ENCODE assay signal across 1 cellular context in genomic region chr1:100894622-100895539, GRCh38.
A peak's percentile ranks its signal among the peaks of the same experiment; 100 is the strongest.
TF ChIP-seq lines count a peak whose summit lies in the region.

A gene with protein sequence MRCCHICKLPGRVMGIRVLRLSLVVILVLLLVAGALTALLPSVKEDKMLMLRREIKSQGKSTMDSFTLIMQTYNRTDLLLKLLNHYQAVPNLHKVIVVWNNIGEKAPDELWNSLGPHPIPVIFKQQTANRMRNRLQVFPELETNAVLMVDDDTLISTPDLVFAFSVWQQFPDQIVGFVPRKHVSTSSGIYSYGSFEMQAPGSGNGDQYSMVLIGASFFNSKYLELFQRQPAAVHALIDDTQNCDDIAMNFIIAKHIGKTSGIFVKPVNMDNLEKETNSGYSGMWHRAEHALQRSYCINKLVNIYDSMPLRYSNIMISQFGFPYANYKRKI (minus strand): TSS chr1:100894842. CDS start chr1:100888757, 6,085 bp downstream.

TF ChIP-seq in K562, 482 proteins besides CTCF, POLR2A, EP300 and RAD21 (continued from another document and continues in another):
- TF ChIP-seq HDAC6 (IDR thresholded peaks at IDR 0.05; ENCODE audit: low read depth, low read length) = no peak
- TF ChIP-seq CBX8 (IDR thresholded peaks at IDR 0.05; ENCODE audit: borderline replicate concordance, extremely low read depth, low read depth, low read length, poor library complexity, severe bottlenecking) = no peak
- no peak for TF ChIP-seq NUFIP1 (IDR thresholded peaks at IDR 0.05; ENCODE audit: partially characterized antibody)
- TF ChIP-seq SLC30A9 (CRISPR knock-in tag; IDR thresholded peaks at IDR 0.05) = no peak
- TF ChIP-seq POLR2B (IDR thresholded peaks at IDR 0.05; ENCODE audit: low read depth, partially characterized antibody) = peak; percentile 72
- TF ChIP-seq ZC3H11A (IDR thresholded peaks at IDR 0.05; ENCODE audit: low read depth, low read length) = no peak
- TF ChIP-seq NFIX (CRISPR knock-in tag; IDR thresholded peaks at IDR 0.05; ENCODE audit: low read depth) = no peak
- TF ChIP-seq, protein P1, sequence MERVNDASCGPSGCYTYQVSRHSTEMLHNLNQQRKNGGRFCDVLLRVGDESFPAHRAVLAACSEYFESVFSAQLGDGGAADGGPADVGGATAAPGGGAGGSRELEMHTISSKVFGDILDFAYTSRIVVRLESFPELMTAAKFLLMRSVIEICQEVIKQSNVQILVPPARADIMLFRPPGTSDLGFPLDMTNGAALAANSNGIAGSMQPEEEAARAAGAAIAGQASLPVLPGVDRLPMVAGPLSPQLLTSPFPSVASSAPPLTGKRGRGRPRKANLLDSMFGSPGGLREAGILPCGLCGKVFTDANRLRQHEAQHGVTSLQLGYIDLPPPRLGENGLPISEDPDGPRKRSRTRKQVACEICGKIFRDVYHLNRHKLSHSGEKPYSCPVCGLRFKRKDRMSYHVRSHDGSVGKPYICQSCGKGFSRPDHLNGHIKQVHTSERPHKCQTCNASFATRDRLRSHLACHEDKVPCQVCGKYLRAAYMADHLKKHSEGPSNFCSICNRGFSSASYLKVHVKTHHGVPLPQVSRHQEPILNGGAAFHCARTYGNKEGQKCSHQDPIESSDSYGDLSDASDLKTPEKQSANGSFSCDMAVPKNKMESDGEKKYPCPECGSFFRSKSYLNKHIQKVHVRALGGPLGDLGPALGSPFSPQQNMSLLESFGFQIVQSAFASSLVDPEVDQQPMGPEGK (CRISPR knock-in tag; IDR thresholded peaks at IDR 0.05; ENCODE audit: borderline replicate concordance) = no peak
- TF ChIP-seq, protein P2, sequence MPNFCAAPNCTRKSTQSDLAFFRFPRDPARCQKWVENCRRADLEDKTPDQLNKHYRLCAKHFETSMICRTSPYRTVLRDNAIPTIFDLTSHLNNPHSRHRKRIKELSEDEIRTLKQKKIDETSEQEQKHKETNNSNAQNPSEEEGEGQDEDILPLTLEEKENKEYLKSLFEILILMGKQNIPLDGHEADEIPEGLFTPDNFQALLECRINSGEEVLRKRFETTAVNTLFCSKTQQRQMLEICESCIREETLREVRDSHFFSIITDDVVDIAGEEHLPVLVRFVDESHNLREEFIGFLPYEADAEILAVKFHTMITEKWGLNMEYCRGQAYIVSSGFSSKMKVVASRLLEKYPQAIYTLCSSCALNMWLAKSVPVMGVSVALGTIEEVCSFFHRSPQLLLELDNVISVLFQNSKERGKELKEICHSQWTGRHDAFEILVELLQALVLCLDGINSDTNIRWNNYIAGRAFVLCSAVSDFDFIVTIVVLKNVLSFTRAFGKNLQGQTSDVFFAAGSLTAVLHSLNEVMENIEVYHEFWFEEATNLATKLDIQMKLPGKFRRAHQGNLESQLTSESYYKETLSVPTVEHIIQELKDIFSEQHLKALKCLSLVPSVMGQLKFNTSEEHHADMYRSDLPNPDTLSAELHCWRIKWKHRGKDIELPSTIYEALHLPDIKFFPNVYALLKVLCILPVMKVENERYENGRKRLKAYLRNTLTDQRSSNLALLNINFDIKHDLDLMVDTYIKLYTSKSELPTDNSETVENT (CRISPR knock-in tag; IDR thresholded peaks at IDR 0.05) = no peak
- peak; percentile 81 to 93 for TF ChIP-seq MNT (conservative IDR thresholded peaks at IDR 0.05)
- TF ChIP-seq ELF4 (CRISPR knock-in tag; IDR thresholded peaks at IDR 0.05) = no peak
- TF ChIP-seq, protein P3, sequence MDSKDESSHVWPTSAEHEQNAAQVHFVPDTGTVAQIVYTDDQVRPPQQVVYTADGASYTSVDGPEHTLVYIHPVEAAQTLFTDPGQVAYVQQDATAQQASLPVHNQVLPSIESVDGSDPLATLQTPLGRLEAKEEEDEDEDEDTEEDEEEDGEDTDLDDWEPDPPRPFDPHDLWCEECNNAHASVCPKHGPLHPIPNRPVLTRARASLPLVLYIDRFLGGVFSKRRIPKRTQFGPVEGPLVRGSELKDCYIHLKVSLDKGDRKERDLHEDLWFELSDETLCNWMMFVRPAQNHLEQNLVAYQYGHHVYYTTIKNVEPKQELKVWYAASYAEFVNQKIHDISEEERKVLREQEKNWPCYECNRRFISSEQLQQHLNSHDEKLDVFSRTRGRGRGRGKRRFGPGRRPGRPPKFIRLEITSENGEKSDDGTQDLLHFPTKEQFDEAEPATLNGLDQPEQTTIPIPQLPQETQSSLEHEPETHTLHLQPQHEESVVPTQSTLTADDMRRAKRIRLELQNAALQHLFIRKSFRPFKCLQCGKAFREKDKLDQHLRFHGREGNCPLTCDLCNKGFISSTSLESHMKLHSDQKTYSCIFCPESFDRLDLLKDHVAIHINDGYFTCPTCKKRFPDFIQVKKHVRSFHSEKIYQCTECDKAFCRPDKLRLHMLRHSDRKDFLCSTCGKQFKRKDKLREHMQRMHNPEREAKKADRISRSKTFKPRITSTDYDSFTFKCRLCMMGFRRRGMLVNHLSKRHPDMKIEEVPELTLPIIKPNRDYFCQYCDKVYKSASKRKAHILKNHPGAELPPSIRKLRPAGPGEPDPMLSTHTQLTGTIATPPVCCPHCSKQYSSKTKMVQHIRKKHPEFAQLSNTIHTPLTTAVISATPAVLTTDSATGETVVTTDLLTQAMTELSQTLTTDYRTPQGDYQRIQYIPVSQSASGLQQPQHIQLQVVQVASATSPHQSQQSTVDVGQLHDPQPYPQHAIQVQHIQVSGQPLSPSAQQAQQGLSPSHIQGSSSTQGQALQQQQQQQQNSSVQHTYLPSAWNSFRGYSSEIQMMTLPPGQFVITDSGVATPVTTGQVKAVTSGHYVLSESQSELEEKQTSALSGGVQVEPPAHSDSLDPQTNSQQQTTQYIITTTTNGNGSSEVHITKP (IDR thresholded peaks at IDR 0.05; ENCODE audit: partially characterized antibody) = no peak
- TF ChIP-seq, protein P4, sequence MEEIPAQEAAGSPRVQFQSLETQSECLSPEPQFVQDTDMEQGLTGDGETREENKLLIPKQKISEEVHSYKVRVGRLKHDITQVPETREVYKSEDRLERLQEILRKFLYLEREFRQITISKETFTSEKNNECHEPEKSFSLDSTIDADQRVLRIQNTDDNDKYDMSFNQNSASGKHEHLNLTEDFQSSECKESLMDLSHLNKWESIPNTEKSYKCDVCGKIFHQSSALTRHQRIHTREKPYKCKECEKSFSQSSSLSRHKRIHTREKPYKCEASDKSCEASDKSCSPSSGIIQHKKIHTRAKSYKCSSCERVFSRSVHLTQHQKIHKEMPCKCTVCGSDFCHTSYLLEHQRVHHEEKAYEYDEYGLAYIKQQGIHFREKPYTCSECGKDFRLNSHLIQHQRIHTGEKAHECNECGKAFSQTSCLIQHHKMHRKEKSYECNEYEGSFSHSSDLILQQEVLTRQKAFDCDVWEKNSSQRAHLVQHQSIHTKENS (CRISPR knock-in tag; IDR thresholded peaks at IDR 0.05) = no peak
- TF ChIP-seq GATA2 (CRISPR knock-in tag; IDR thresholded peaks at IDR 0.05) = no peak
- no peak for TF ChIP-seq SMARCA5 (IDR thresholded peaks at IDR 0.05)
- TF ChIP-seq ESRRA (IDR thresholded peaks at IDR 0.05; ENCODE audit: borderline replicate concordance, low read depth) = no peak
- TF ChIP-seq BCL6 (CRISPR knock-in tag; IDR thresholded peaks at IDR 0.05) = no peak
- no peak for TF ChIP-seq FOXM1 (IDR thresholded peaks at IDR 0.05; ENCODE audit: low read depth)
- TF ChIP-seq FOXM1 (CRISPR knock-in tag; IDR thresholded peaks at IDR 0.05; ENCODE audit: low read depth) = no peak
- TF ChIP-seq RBM17 (IDR thresholded peaks at IDR 0.05; ENCODE audit: borderline replicate concordance, low read depth, low read length) = no peak
- TF ChIP-seq CBX2 (IDR thresholded peaks at IDR 0.05; ENCODE audit: insufficient read depth, low read length, poor library complexity, severe bottlenecking) = no peak
- TF ChIP-seq, protein P5, sequence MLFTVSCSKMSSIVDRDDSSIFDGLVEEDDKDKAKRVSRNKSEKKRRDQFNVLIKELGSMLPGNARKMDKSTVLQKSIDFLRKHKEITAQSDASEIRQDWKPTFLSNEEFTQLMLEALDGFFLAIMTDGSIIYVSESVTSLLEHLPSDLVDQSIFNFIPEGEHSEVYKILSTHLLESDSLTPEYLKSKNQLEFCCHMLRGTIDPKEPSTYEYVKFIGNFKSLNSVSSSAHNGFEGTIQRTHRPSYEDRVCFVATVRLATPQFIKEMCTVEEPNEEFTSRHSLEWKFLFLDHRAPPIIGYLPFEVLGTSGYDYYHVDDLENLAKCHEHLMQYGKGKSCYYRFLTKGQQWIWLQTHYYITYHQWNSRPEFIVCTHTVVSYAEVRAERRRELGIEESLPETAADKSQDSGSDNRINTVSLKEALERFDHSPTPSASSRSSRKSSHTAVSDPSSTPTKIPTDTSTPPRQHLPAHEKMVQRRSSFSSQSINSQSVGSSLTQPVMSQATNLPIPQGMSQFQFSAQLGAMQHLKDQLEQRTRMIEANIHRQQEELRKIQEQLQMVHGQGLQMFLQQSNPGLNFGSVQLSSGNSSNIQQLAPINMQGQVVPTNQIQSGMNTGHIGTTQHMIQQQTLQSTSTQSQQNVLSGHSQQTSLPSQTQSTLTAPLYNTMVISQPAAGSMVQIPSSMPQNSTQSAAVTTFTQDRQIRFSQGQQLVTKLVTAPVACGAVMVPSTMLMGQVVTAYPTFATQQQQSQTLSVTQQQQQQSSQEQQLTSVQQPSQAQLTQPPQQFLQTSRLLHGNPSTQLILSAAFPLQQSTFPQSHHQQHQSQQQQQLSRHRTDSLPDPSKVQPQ (CRISPR knock-in tag; IDR thresholded peaks at IDR 0.05; ENCODE audit: borderline replicate concordance) = no peak
- TF ChIP-seq RERE (CRISPR knock-in tag; IDR thresholded peaks at IDR 0.05; ENCODE audit: borderline replicate concordance) = peak; percentile 58; the same call in 1 of the 2 replicates
- TF ChIP-seq CAMTA2 (CRISPR knock-in tag; conservative IDR thresholded peaks at IDR 0.05) = no peak
- TF ChIP-seq, protein P6, sequence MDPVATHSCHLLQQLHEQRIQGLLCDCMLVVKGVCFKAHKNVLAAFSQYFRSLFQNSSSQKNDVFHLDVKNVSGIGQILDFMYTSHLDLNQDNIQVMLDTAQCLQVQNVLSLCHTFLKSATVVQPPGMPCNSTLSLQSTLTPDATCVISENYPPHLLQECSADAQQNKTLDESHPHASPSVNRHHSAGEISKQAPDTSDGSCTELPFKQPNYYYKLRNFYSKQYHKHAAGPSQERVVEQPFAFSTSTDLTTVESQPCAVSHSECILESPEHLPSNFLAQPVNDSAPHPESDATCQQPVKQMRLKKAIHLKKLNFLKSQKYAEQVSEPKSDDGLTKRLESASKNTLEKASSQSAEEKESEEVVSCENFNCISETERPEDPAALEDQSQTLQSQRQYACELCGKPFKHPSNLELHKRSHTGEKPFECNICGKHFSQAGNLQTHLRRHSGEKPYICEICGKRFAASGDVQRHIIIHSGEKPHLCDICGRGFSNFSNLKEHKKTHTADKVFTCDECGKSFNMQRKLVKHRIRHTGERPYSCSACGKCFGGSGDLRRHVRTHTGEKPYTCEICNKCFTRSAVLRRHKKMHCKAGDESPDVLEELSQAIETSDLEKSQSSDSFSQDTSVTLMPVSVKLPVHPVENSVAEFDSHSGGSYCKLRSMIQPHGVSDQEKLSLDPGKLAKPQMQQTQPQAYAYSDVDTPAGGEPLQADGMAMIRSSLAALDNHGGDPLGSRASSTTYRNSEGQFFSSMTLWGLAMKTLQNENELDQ (CRISPR knock-in tag; IDR thresholded peaks at IDR 0.05; ENCODE audit: borderline replicate concordance) = no peak
- no peak for TF ChIP-seq KDM4B (IDR thresholded peaks at IDR 0.05; ENCODE audit: borderline replicate concordance in 2 of 2, low read depth in 1 of 2)
